ENCODE assay signal across 17 cellular contexts in the genomic region with DNA sequence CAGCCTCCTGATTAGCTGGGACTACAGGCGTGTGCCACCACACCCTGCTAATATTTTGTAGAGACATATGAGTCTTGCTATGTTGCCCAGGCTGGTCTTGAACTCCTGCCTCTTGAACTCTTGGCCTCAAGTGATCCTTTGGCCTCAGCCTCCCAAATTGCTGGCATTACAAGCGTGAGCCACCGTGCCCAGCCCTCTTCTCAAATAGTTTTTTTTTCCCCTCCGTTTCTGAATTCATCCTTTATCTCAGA. TPM values are rescaled to one million over a fixed set of nuclear protein-coding genes. Genes with fewer than 3 reads are reported as not detected.
DNase-seq lines count a peak whose midpoint lies in the region; ATAC-seq and TF ChIP-seq lines count a peak whose summit lies in the region.
"Had no signal": no experiment of that assay in that cellular context is flagged by ENCODE, and none has a peak within 500 bp of the region (broad histone marks: within the 10 kb centered on the region; RNA-seq: fewer than 3 reads in every experiment).

No MANE protein-coding gene starts in this region.

- H3K27me3 ChIP-seq in Karpas-422 (ENCODE audit: low read length), result 0 out of 2 replicates have a peak, but pooled peaks cover 3% of the 10 kb centered on the region

- H3K4me3 Mint-ChIP-seq in chondrocyte (ENCODE audit: unreplicated experiment), result no peak overlapping the region
- H3K4me3 Mint-ChIP-seq: CD4-positive, alpha-beta memory T cell; H9 had no signal

- intact Hi-C loops in Right ventricle myocardium superior (cut with DNase I), result no loop called here
- intact Hi-C loops in left ventricle myocardium superior (cut with micrococcal nuclease), result no loop called here

- H2AFZ ChIP-seq in Karpas-422 (ENCODE audit: low read length), result no peak overlapping the region

- H3K4me2 ChIP-seq in Karpas-422 (ENCODE audit: low read depth, low read length, poor library complexity, severe bottlenecking), result peak overlapping the region; percentile 67

- peaks cover 31% of the 10 kb centered on the region for H3K27me3 Mint-ChIP-seq in chondrocyte (ENCODE audit: low read depth)

- no peak overlapping the region for H3K27ac ChIP-seq in Karpas-422 (ENCODE audit: low read length)
- H3K27ac ChIP-seq: C4-2B had no signal

- no peaks in the 10 kb centered on the region for H3K36me3 ChIP-seq in Karpas-422 (ENCODE audit: insufficient read depth, low read length)

- no peak overlapping the region for H3K4me3 ChIP-seq in Karpas-422 (ENCODE audit: low read length)

- no peak overlapping the region for H3K9ac ChIP-seq in Karpas-422 (ENCODE audit: low read length)

- H3K4me1 ChIP-seq in Karpas-422 (ENCODE audit: low read length), result peaks cover 32% of the 10 kb centered on the region

- H3K9me3 ChIP-seq in Karpas-422 (ENCODE audit: low read length), result no peaks in the 10 kb centered on the region

- no peaks in the 10 kb centered on the region for H3K4me1 Mint-ChIP-seq in chondrocyte (ENCODE audit: low read depth)

- peaks cover 15% of the 10 kb centered on the region; the same call in 1 of the 2 replicates for H4K20me1 ChIP-seq in Karpas-422 (ENCODE audit: insufficient read depth, low read depth, low read length)

- ATAC-seq in Right ventricle myocardium superior (ENCODE audit: poor library complexity), result no peak
- no peak for ATAC-seq in left ventricle myocardium superior
- ATAC-seq in HG02759 (IDR thresholded peaks at IDR 0.05; ENCODE audit: unreplicated experiment), result no peak

- peak; percentile 13 for DNase-seq in Right ventricle myocardium superior
- DNase-seq in left ventricle myocardium superior, result no peak
- no peak for DNase-seq in Karpas-422
- DNase-seq in chondrocyte (ENCODE audit: low spot score), result peak; percentile 28
- no peak for DNase-seq in central memory CD4-positive, alpha-beta T cell
- DNase-seq in NCI-H1694 (lab: John Stamatoyannopoulos, UW), result no peak
- DNase-seq: 8988T; AML-193; CD4-positive, alpha-beta memory T cell; COR-L47; DMS79 treated with DMSO at 0.1 percent for 48 hours; GDM1; GOT3; H9 had no signal

- H3K9me2 ChIP-seq in Karpas-422 (replicated peaks; ENCODE audit: insufficient read depth, low read length), result no peaks in the 10 kb centered on the region

- TF ChIP-seq CTCF in chondrocyte (IDR thresholded peaks at IDR 0.05), result no peak

- H3K79me2 ChIP-seq in Karpas-422 (ENCODE audit: low read length), result no peaks in the 10 kb centered on the region

- no peaks in the 10 kb centered on the region for H3K9me3 Mint-ChIP-seq in chondrocyte (ENCODE audit: low read depth)
- H3K9me3 Mint-ChIP-seq: CD4-positive, alpha-beta memory T cell; H9 had no signal

- no peak overlapping the region for H3K27ac Mint-ChIP-seq in chondrocyte (ENCODE audit: unreplicated experiment)
- H3K27ac Mint-ChIP-seq: CD4-positive, alpha-beta memory T cell; H9 had no signal

- H3K36me3 Mint-ChIP-seq in chondrocyte (ENCODE audit: low read depth), result no peaks in the 10 kb centered on the region
- H3K36me3 Mint-ChIP-seq: CD4-positive, alpha-beta memory T cell had no signal

RNA-seq across cellular contexts. Expression of gene TBX1, which starts 11.8 kb away (rescaled TPM):
- 3.2 TPM for total RNA-seq in Right ventricle myocardium superior
- 3.6 TPM for total RNA-seq in left ventricle myocardium superior
- not detected in 2 replicates for total RNA-seq in Karpas-422 (2014; rRNA removed; shearing (Covaris generic); ENCODE audit: low replicate concordance)
- total RNA-seq in chondrocyte, result 0.28 to 20.8 TPM in 2 of 3 replicates, not detected in the other
- total RNA-seq: CD4-positive, alpha-beta memory T cell had no signal

RNA-seq across cellular contexts. Expression of gene GP1BB, which starts 49.0 kb away (rescaled TPM):
- not detected for total RNA-seq in Right ventricle myocardium superior
- not detected for total RNA-seq in left ventricle myocardium superior
- not detected in 2 replicates for total RNA-seq in Karpas-422 (2014; rRNA removed; shearing (Covaris generic); ENCODE audit: low replicate concordance)
- total RNA-seq in chondrocyte, result 36.4 to 63.4 TPM (median 56.0 TPM) in 3 replicates
- total RNA-seq: CD4-positive, alpha-beta memory T cell; HT1080 had no signal

RNA-seq across cellular contexts. Expression of gene SEPTIN5, which starts 58.0 kb away (rescaled TPM):
- total RNA-seq in Right ventricle myocardium superior (123 TPM), left ventricle myocardium superior (152 TPM), chondrocyte (113 to 214 TPM (median 197 TPM) in 3 replicates)
- not detected in 2 replicates for total RNA-seq in Karpas-422 (2014; rRNA removed; shearing (Covaris generic); ENCODE audit: low replicate concordance)
- total RNA-seq: CD4-positive, alpha-beta memory T cell had no signal

Comparison
In these comparisons a context has a peak if more than half of its experiments do, and no peak if none do; other contexts are left out.
1. DNase-seq: peak in Right ventricle myocardium superior (single experiment) and chondrocyte (single experiment); none in left ventricle myocardium superior (single experiment), Karpas-422 (single experiment), central memory CD4-positive, alpha-beta T cell (single experiment) and NCI-H1694 (single experiment).
2. RNA of gene GP1BB, which starts 49.0 kb away (total RNA-seq): 36.4 to 63.4 TPM in chondrocyte; not detected in Right ventricle myocardium superior (single experiment), not detected in left ventricle myocardium superior (single experiment) and not detected in Karpas-422; every median in the first group is over 10 times any median in the second.
3. RNA of gene SEPTIN5, which starts 58.0 kb away (total RNA-seq): 113 to 214 TPM in chondrocyte, 152 TPM in left ventricle myocardium superior (single experiment) and 123 TPM in Right ventricle myocardium superior (single experiment); not detected in Karpas-422; every median in the first group is over 100 times any median in the second.